Comparison of ENCODE assay signal across 30 cellular contexts in genomic region chr10:98431016-98431415, GRCh38. TPM values are rescaled to one million over a fixed set of nuclear protein-coding genes. Genes with fewer than 3 reads are reported as not detected.
DNase-seq lines count a peak whose midpoint lies in the region; ATAC-seq and TF ChIP-seq lines count a peak whose summit lies in the region.
"Had no signal": no experiment of that assay in that cellular context is flagged by ENCODE, and none has a peak within 500 bp of the region (broad histone marks: within the 10 kb centered on the region; RNA-seq: fewer than 3 reads in every experiment).

No MANE protein-coding gene starts in this region.

- H3K27me3 ChIP-seq in brain microvascular endothelial cell (replicated peaks) = no peaks in the 10 kb centered on the region
- H3K27me3 ChIP-seq: breast epithelium, upper lobe of left lung had no signal

- peak; percentile 8 for DNase-seq in activated naive CD4-positive, alpha-beta T cell treated with anti-CD3 and anti-CD28 coated beads, Interleukin-2, amount 10 ng/mL, durations not matched to agents 7 days and 5 days
- DNase-seq in activated naive CD4-positive, alpha-beta T cell treated with anti-CD3 and anti-CD28 coated beads, Interleukin-2, amount 50 U/mL, for 16 hours = no peak
- DNase-seq in left cardiac atrium (peak; percentile 59), Calu3 (no peak), brain microvascular endothelial cell (no peak)
- DNase-seq in natural killer cell treated with Interleukin-12 subunit alpha and Interleukin-12 subunit beta and Interleukin-15 and Interleukin-18, amount 100 ng/mL, for 72 hours (ENCODE audit: low spot score) = no peak
- DNase-seq: activated CD4-positive, alpha-beta T cell treated with anti-CD3 and anti-CD28 coated beads, Interleukin-2, amount 50 U/mL, for 4 hours; activated naive CD4-positive, alpha-beta T cell treated with anti-CD3 and anti-CD28 coated beads for 36 hours; AML-193; amygdala; CD4-positive, alpha-beta T cell; effector CD4-positive, alpha-beta T cell; H9; kidney; lower lobe of right lung; naive thymus-derived CD4-positive, alpha-beta T cell; NCI-H1417; NCI-H2029; NCI-H524 treated with DMSO at 0.1 percent for 48 hours; OCI-M1; SK-N-SH; substantia nigra; upper lobe of left lung had no signal

- H3K27me3 Mint-ChIP-seq in activated naive CD4-positive, alpha-beta T cell treated with anti-CD3 and anti-CD28 coated beads, Interleukin-2, amount 10 ng/mL, durations not matched to agents 7 days and 5 days = no peaks in the 10 kb centered on the region
- no peaks in the 10 kb centered on the region for H3K27me3 Mint-ChIP-seq in dendritic cell treated with granulocyte-macrophage colony-stimulating factor and Interleukin-4, amounts not matched to agents 40 ng/mL and 50 ng/mL, for 4 days
- H3K27me3 Mint-ChIP-seq in Calu3 (ENCODE audit: unreplicated experiment) = no peaks in the 10 kb centered on the region
- no peaks in the 10 kb centered on the region for H3K27me3 Mint-ChIP-seq in natural killer cell treated with Interleukin-12 subunit alpha and Interleukin-12 subunit beta and Interleukin-15 and Interleukin-18, amount 100 ng/mL, for 72 hours
- H3K27me3 Mint-ChIP-seq: CD4-positive, alpha-beta T cell; naive thymus-derived CD4-positive, alpha-beta T cell; stimulated activated memory B cell treated with anti-CD40 and anti-IgM and Interleukin-4, amounts not matched to agents 10 μg/mL and 1 μg/mL and 100 μg/mL, for 72 hours had no signal

- in situ Hi-C loops in brain microvascular endothelial cell (cut with HindIII; ENCODE audit: low pct_ligation_motif_present, low sequenced_read_pairs) = no loop called here

- H3K27ac ChIP-seq in brain microvascular endothelial cell = no peak overlapping the region
- H3K27ac ChIP-seq: breast epithelium, epithelial cell of prostate, lower lobe of right lung, skin epidermis, upper lobe of left lung had no signal

- no peak overlapping the region for H3K4me3 ChIP-seq in brain microvascular endothelial cell (ENCODE audit: low read depth, low read length)
- H3K4me3 ChIP-seq: breast epithelium, lower lobe of right lung, skin epidermis, upper lobe of left lung had no signal

- no peak overlapping the region for H3K27ac Mint-ChIP-seq in activated naive CD4-positive, alpha-beta T cell treated with anti-CD3 and anti-CD28 coated beads, Interleukin-2, amount 10 ng/mL, durations not matched to agents 7 days and 5 days
- peak overlapping the region; percentile 56 for H3K27ac Mint-ChIP-seq in dendritic cell treated with granulocyte-macrophage colony-stimulating factor and Interleukin-4, amounts not matched to agents 40 ng/mL and 50 ng/mL, for 4 days
- H3K27ac Mint-ChIP-seq in Calu3 (ENCODE audit: unreplicated experiment) = no peak overlapping the region
- H3K27ac Mint-ChIP-seq in natural killer cell treated with Interleukin-12 subunit alpha and Interleukin-12 subunit beta and Interleukin-15 and Interleukin-18, amount 100 ng/mL, for 72 hours = peak overlapping the region in 1 of 2 donors; percentile 28
- H3K27ac Mint-ChIP-seq: activated naive CD4-positive, alpha-beta T cell treated with anti-CD3 and anti-CD28 coated beads for 36 hours; activated T-helper 1 cell treated with anti-CD3 and anti-CD28 coated beads, Interleukin-12 subunit alpha, Interleukin-12 subunit beta, Interleukin-2, Interleukin-4 antibody, amounts not matched to agents 30 ng/mL and 10 ng/mL and 1 ng/mL, durations not matched to agents 14 hours and 24 hours and 36 hours; CD4-positive, alpha-beta T cell; stimulated activated memory B cell treated with anti-CD40 and anti-IgM and Interleukin-4, amounts not matched to agents 10 μg/mL and 1 μg/mL and 100 μg/mL, for 72 hours had no signal

- ATAC-seq in left cardiac atrium (peak; percentile 93 to 95), GM19035 (IDR thresholded peaks at IDR 0.05; ENCODE audit: unreplicated experiment) (no peak)
- no peak for ATAC-seq in natural killer cell treated with Interleukin-12 subunit alpha and Interleukin-12 subunit beta and Interleukin-15 and Interleukin-18, amount 100 ng/mL, for 72 hours
- ATAC-seq: lower lobe of right lung; naive thymus-derived CD4-positive, alpha-beta T cell; stimulated activated memory B cell treated with anti-CD40 and anti-IgM and Interleukin-4, amounts not matched to agents 10 μg/mL and 1 μg/mL and 100 μg/mL, for 72 hours had no signal

- CTCF ChIA-PET in activated naive CD4-positive, alpha-beta T cell treated with anti-CD3 and anti-CD28 coated beads, Interleukin-2, amount 10 ng/mL, durations not matched to agents 7 days and 5 days (lab: Charles Lee) = no interaction called here
- CTCF ChIA-PET in Calu3 (lab: Charles Lee) = no interaction called here

- no peak overlapping the region for H3K4me3 Mint-ChIP-seq in activated naive CD4-positive, alpha-beta T cell treated with anti-CD3 and anti-CD28 coated beads, Interleukin-2, amount 10 ng/mL, durations not matched to agents 7 days and 5 days
- H3K4me3 Mint-ChIP-seq in dendritic cell treated with granulocyte-macrophage colony-stimulating factor and Interleukin-4, amounts not matched to agents 40 ng/mL and 50 ng/mL, for 4 days = no peak overlapping the region
- H3K4me3 Mint-ChIP-seq in Calu3 (ENCODE audit: low read depth, unreplicated experiment) = no peak overlapping the region
- no peak overlapping the region for H3K4me3 Mint-ChIP-seq in natural killer cell treated with Interleukin-12 subunit alpha and Interleukin-12 subunit beta and Interleukin-15 and Interleukin-18, amount 100 ng/mL, for 72 hours
- H3K4me3 Mint-ChIP-seq: activated naive CD4-positive, alpha-beta T cell treated with anti-CD3 and anti-CD28 coated beads for 36 hours; activated T-helper 1 cell treated with anti-CD3 and anti-CD28 coated beads, Interleukin-12 subunit alpha, Interleukin-12 subunit beta, Interleukin-2, Interleukin-4 antibody, amounts not matched to agents 30 ng/mL and 10 ng/mL and 1 ng/mL, durations not matched to agents 14 hours and 24 hours and 36 hours; CD4-positive, alpha-beta T cell; H9; naive thymus-derived CD4-positive, alpha-beta T cell; stimulated activated memory B cell treated with anti-CD40 and anti-IgM and Interleukin-4, amounts not matched to agents 10 μg/mL and 1 μg/mL and 100 μg/mL, for 72 hours had no signal

- H3K9me3 Mint-ChIP-seq in activated naive CD4-positive, alpha-beta T cell treated with anti-CD3 and anti-CD28 coated beads, Interleukin-2, amount 10 ng/mL, durations not matched to agents 7 days and 5 days = peaks cover 3% of the 10 kb centered on the region
- H3K9me3 Mint-ChIP-seq in dendritic cell treated with granulocyte-macrophage colony-stimulating factor and Interleukin-4, amounts not matched to agents 40 ng/mL and 50 ng/mL, for 4 days = no peaks in the 10 kb centered on the region
- H3K9me3 Mint-ChIP-seq in Calu3 (ENCODE audit: low read depth, unreplicated experiment) = no peaks in the 10 kb centered on the region
- H3K9me3 Mint-ChIP-seq in natural killer cell treated with Interleukin-12 subunit alpha and Interleukin-12 subunit beta and Interleukin-15 and Interleukin-18, amount 100 ng/mL, for 72 hours = no peaks in the 10 kb centered on the region
- H3K9me3 Mint-ChIP-seq: activated naive CD4-positive, alpha-beta T cell treated with anti-CD3 and anti-CD28 coated beads for 36 hours; activated T-helper 1 cell treated with anti-CD3 and anti-CD28 coated beads, Interleukin-12 subunit alpha, Interleukin-12 subunit beta, Interleukin-2, Interleukin-4 antibody, amounts not matched to agents 30 ng/mL and 10 ng/mL and 1 ng/mL, durations not matched to agents 14 hours and 24 hours and 36 hours had no signal

- intact Hi-C loops in dendritic cell treated with granulocyte-macrophage colony-stimulating factor and Interleukin-4, amounts not matched to agents 40 ng/mL and 50 ng/mL, for 4 days (cut with micrococcal nuclease) = no loop called here
- intact Hi-C loops in left cardiac atrium (cut with DNase I) (no loop called here), Calu3 (cut with micrococcal nuclease; ENCODE audit: unreplicated experiment) (no loop called here)

- H3K36me3 ChIP-seq in brain microvascular endothelial cell (replicated peaks) = peaks cover 37% of the 10 kb centered on the region
- H3K36me3 ChIP-seq: breast epithelium had no signal

- TF ChIP-seq CTCF in Calu3 (IDR thresholded peaks at IDR 0.05; ENCODE audit: unreplicated experiment) (no peak), brain microvascular endothelial cell (IDR thresholded peaks at IDR 0.05; ENCODE audit: low read depth, low read length, missing control alignments) (no peak)

- H3K36me3 Mint-ChIP-seq in activated naive CD4-positive, alpha-beta T cell treated with anti-CD3 and anti-CD28 coated beads, Interleukin-2, amount 10 ng/mL, durations not matched to agents 7 days and 5 days = peaks cover 62% of the 10 kb centered on the region
- H3K36me3 Mint-ChIP-seq in dendritic cell treated with granulocyte-macrophage colony-stimulating factor and Interleukin-4, amounts not matched to agents 40 ng/mL and 50 ng/mL, for 4 days (ENCODE audit: low read depth) = peaks cover 100% of the 10 kb centered on the region
- H3K36me3 Mint-ChIP-seq in Calu3 (ENCODE audit: insufficient read depth, unreplicated experiment) = peaks cover 15% of the 10 kb centered on the region
- H3K36me3 Mint-ChIP-seq in natural killer cell treated with Interleukin-12 subunit alpha and Interleukin-12 subunit beta and Interleukin-15 and Interleukin-18, amount 100 ng/mL, for 72 hours = peaks cover 29% of the 10 kb centered on the region

- BruUV-seq in Calu3 (replicated peaks; lab: Mats Ljungman, UMichigan) = no TSS peak

- H3K4me1 Mint-ChIP-seq in activated naive CD4-positive, alpha-beta T cell treated with anti-CD3 and anti-CD28 coated beads, Interleukin-2, amount 10 ng/mL, durations not matched to agents 7 days and 5 days = no peaks in the 10 kb centered on the region
- peaks cover 6% of the 10 kb centered on the region for H3K4me1 Mint-ChIP-seq in dendritic cell treated with granulocyte-macrophage colony-stimulating factor and Interleukin-4, amounts not matched to agents 40 ng/mL and 50 ng/mL, for 4 days (ENCODE audit: low read depth)
- peaks cover 8% of the 10 kb centered on the region for H3K4me1 Mint-ChIP-seq in Calu3 (ENCODE audit: low read depth, unreplicated experiment)
- H3K4me1 Mint-ChIP-seq in natural killer cell treated with Interleukin-12 subunit alpha and Interleukin-12 subunit beta and Interleukin-15 and Interleukin-18, amount 100 ng/mL, for 72 hours (ENCODE audit: low read depth in 2 of 2) = no peaks in the 10 kb centered on the region
- H3K4me1 Mint-ChIP-seq: H9; stimulated activated memory B cell treated with anti-CD40 and anti-IgM and Interleukin-4, amounts not matched to agents 10 μg/mL and 1 μg/mL and 100 μg/mL, for 72 hours had no signal

RNA-seq across cellular contexts. Expression of gene HPS1, which starts 15.7 kb away (rescaled TPM):
- 10 to 100 TPM; 28.7 to 29.4 TPM for total RNA-seq in left cardiac atrium
- total RNA-seq in Calu3 (2022) = 28.1 and 34.2 TPM in 2 replicates
- 100 to 1,000 TPM in 1 of 2 donors, 10 to 100 TPM in 1; 78.8 to 124 TPM for total RNA-seq in natural killer cell treated with Interleukin-12 subunit alpha and Interleukin-12 subunit beta and Interleukin-15 and Interleukin-18, amount 100 ng/mL, for 72 hours

RNA-seq across cellular contexts. Expression of gene PYROXD2, which starts 16.0 kb away (rescaled TPM):
- total RNA-seq in left cardiac atrium (1 to 10 TPM; 6.1 to 6.6 TPM), Calu3 (2022) (7.0 and 10.1 TPM in 2 replicates)
- total RNA-seq in natural killer cell treated with Interleukin-12 subunit alpha and Interleukin-12 subunit beta and Interleukin-15 and Interleukin-18, amount 100 ng/mL, for 72 hours = 1 to 10 TPM; 6.1 to 7.2 TPM

Comparison
In these comparisons a context has a peak if more than half of its experiments do, and no peak if none do; other contexts are left out.
1. DNase-seq: peak in activated naive CD4-positive, alpha-beta T cell treated with anti-CD3 and anti-CD28 coated beads, Interleukin-2, amount 10 ng/mL, durations not matched to agents 7 days and 5 days (single experiment) and left cardiac atrium (single experiment); none in activated naive CD4-positive, alpha-beta T cell treated with anti-CD3 and anti-CD28 coated beads, Interleukin-2, amount 50 U/mL, for 16 hours (single experiment), Calu3 (single experiment), brain microvascular endothelial cell (single experiment) and natural killer cell treated with Interleukin-12 subunit alpha and Interleukin-12 subunit beta and Interleukin-15 and Interleukin-18, amount 100 ng/mL, for 72 hours (single experiment).
2. ATAC-seq: peak in left cardiac atrium (2 of 2); none in GM19035 (single experiment) and natural killer cell treated with Interleukin-12 subunit alpha and Interleukin-12 subunit beta and Interleukin-15 and Interleukin-18, amount 100 ng/mL, for 72 hours (0 of 2).